ENCODE assay signal across 8 cellular contexts in genomic region chr6:63573140-63573898, GRCh38. TPM values are rescaled to one million over a fixed set of nuclear protein-coding genes. Genes with fewer than 3 reads are reported as not detected.
DNase-seq lines count a peak whose midpoint lies in the region; ATAC-seq and TF ChIP-seq lines count a peak whose summit lies in the region.

No MANE protein-coding gene starts in this region.

- TF ChIP-seq CTCF in WTC11 (IDR thresholded peaks at IDR 0.05) (no peak), cardiac fibroblast (IDR thresholded peaks at IDR 0.05; ENCODE audit: low read depth, low read length) (no peak)

- peaks cover under 1% of the 10 kb centered on the region; the same call in 1 of the 2 replicates for H3K9me3 Mint-ChIP-seq in WTC11

- CTCF ChIA-PET in WTC11 (lab: Charles Lee), result interaction anchor here (0.8 to 2.3 kb wide), 7 partner anchors 9 to 229 kb away, joined by 3 to 16 read pairs (median 3); no protein-coding TSS in a partner anchor

- peaks cover 27% of the 10 kb centered on the region for H3K36me3 Mint-ChIP-seq in WTC11

- DNase-seq in SIG-M5 treated with dmso at 0.1 percent for 504 hours (lab: John Stamatoyannopoulos, UW; ENCODE audit: unreplicated experiment), result peak; percentile 52
- no peak for DNase-seq in SIG-M5 (lab: John Stamatoyannopoulos, UW)
- DNase-seq in NCI-H2081 (lab: John Stamatoyannopoulos, UW), result peak; percentile 55 to 78
- peak; percentile 90 for DNase-seq in WTC11 (ENCODE audit: low spot score)
- peak; percentile 66 to 81 for DNase-seq in cardiac fibroblast (ENCODE audit: low read depth in 2 of 2)
- peak; percentile 94 for DNase-seq in islet precursor cell
- peak; percentile 46 to 50 for DNase-seq in stimulated activated CD4-positive, alpha-beta T cell treated with anti-CD3 and anti-CD28 coated beads, Interleukin-15, amount 100 ng/mL, for 1 hour (ENCODE audit: low read depth in 1 of 2, low spot score in 1 of 2)

- peak overlapping the region; percentile 99 for H3K27ac Mint-ChIP-seq in WTC11

- peaks cover 22% of the 10 kb centered on the region; the same call in 1 of the 2 replicates for H3K27me3 Mint-ChIP-seq in WTC11 (ENCODE audit: low read depth)

- H3K4me3 Mint-ChIP-seq in WTC11, result peak overlapping the region; percentile 94

- peaks cover 30% of the 10 kb centered on the region for H3K4me1 Mint-ChIP-seq in WTC11

- POLR2A ChIA-PET in WTC11 (lab: Charles Lee), result interaction anchor here (0.7 to 2.2 kb wide), 7 partner anchors 11 to 107 kb away, joined by 3 to 17 read pairs (median 6); partner anchors contain the start of gene PHF3

- H3K4me3 ChIP-seq in cardiac fibroblast (replicated peaks in 1 of 2; ENCODE audit: low read depth in 2 of 2, low read length in 2 of 2), result peak overlapping the region; percentile 89 to 96

- ATAC-seq in HG02973 (IDR thresholded peaks at IDR 0.05; ENCODE audit: unreplicated experiment) (peak; percentile 41), WTC11 (peak; percentile 70)

TF ChIP-seq in WTC11, 78 proteins besides CTCF, POLR2A, EP300 and RAD21 (continues in another document):
- TF ChIP-seq JAZF1 (CRISPR knock-in tag; IDR thresholded peaks at IDR 0.05), result no peak
- TF ChIP-seq, protein P1, sequence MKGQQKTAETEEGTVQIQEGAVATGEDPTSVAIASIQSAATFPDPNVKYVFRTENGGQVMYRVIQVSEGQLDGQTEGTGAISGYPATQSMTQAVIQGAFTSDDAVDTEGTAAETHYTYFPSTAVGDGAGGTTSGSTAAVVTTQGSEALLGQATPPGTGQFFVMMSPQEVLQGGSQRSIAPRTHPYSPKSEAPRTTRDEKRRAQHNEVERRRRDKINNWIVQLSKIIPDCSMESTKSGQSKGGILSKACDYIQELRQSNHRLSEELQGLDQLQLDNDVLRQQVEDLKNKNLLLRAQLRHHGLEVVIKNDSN (CRISPR knock-in tag; IDR thresholded peaks at IDR 0.05), result 0 out of 2 replicates have a peak, but pooled peaks have one; percentile 4
- TF ChIP-seq, protein P2, sequence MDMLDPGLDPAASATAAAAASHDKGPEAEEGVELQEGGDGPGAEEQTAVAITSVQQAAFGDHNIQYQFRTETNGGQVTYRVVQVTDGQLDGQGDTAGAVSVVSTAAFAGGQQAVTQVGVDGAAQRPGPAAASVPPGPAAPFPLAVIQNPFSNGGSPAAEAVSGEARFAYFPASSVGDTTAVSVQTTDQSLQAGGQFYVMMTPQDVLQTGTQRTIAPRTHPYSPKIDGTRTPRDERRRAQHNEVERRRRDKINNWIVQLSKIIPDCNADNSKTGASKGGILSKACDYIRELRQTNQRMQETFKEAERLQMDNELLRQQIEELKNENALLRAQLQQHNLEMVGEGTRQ (CRISPR knock-in tag; IDR thresholded peaks at IDR 0.05), result 0 out of 2 replicates have a peak, but pooled peaks have one; percentile 30
- 0 out of 2 replicates have a peak, but pooled peaks have one; percentile 16 for TF ChIP-seq CREM (CRISPR knock-in tag; IDR thresholded peaks at IDR 0.05)
- peak; percentile 72; the same call in 1 of the 2 replicates for TF ChIP-seq MAX (CRISPR knock-in tag; IDR thresholded peaks at IDR 0.05)
- TF ChIP-seq FOXK1 (CRISPR knock-in tag; IDR thresholded peaks at IDR 0.05), result peak; percentile 54
- TF ChIP-seq ZNF121 (CRISPR knock-in tag; IDR thresholded peaks at IDR 0.05), result no peak
- peak; percentile 32; the same call in 1 of the 2 replicates for TF ChIP-seq FOXP1 (CRISPR knock-in tag; IDR thresholded peaks at IDR 0.05; ENCODE audit: borderline replicate concordance)
- TF ChIP-seq TP53 (CRISPR knock-in tag; IDR thresholded peaks at IDR 0.05), result peak; percentile 90; the same call in 1 of the 2 replicates
- no peak for TF ChIP-seq NFATC4 (CRISPR knock-in tag; IDR thresholded peaks at IDR 0.05)
- 0 out of 2 replicates have a peak, but pooled peaks have one; percentile 35 for TF ChIP-seq FOXP4 (CRISPR knock-in tag; IDR thresholded peaks at IDR 0.05)
- TF ChIP-seq SMAD3 (CRISPR knock-in tag; IDR thresholded peaks at IDR 0.05; ENCODE audit: borderline replicate concordance), result no peak
- TF ChIP-seq, protein P3, sequence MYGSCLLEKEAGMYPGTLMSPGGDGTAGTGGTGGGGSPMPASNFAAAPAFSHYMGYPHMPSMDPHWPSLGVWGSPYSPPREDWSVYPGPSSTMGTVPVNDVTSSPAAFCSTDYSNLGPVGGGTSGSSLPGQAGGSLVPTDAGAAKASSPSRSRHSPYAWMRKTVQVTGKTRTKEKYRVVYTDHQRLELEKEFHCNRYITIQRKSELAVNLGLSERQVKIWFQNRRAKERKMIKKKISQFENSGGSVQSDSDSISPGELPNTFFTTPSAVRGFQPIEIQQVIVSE (CRISPR knock-in tag; IDR thresholded peaks at IDR 0.05; ENCODE audit: borderline replicate concordance), result no peak; the same call in 1 of the 2 replicates
- no peak for TF ChIP-seq ZNF396 (CRISPR knock-in tag; IDR thresholded peaks at IDR 0.05; ENCODE audit: borderline replicate concordance)
- TF ChIP-seq ELF4 (CRISPR knock-in tag; IDR thresholded peaks at IDR 0.05; ENCODE audit: low read depth), result peak; percentile 52; the same call in 1 of the 2 replicates
- 0 out of 2 replicates have a peak, but pooled peaks have one; percentile 36 for TF ChIP-seq ETV6 (CRISPR knock-in tag; IDR thresholded peaks at IDR 0.05)
- 0 out of 2 replicates have a peak, but pooled peaks have one; percentile 2 for TF ChIP-seq ZNF425 (CRISPR knock-in tag; conservative IDR thresholded peaks at IDR 0.05)
- peak; percentile 29 for TF ChIP-seq GABPB1 (CRISPR knock-in tag; IDR thresholded peaks at IDR 0.05)
- no peak for TF ChIP-seq MLX (CRISPR knock-in tag; IDR thresholded peaks at IDR 0.05)
- TF ChIP-seq KAT7 (CRISPR knock-in tag; IDR thresholded peaks at IDR 0.05; ENCODE audit: borderline replicate concordance), result 0 out of 2 replicates have a peak, but pooled peaks have one; percentile 59
- TF ChIP-seq, protein P4, sequence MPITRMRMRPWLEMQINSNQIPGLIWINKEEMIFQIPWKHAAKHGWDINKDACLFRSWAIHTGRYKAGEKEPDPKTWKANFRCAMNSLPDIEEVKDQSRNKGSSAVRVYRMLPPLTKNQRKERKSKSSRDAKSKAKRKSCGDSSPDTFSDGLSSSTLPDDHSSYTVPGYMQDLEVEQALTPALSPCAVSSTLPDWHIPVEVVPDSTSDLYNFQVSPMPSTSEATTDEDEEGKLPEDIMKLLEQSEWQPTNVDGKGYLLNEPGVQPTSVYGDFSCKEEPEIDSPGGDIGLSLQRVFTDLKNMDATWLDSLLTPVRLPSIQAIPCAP (CRISPR knock-in tag; IDR thresholded peaks at IDR 0.05), result no peak
- TF ChIP-seq ZBTB21 (CRISPR knock-in tag; IDR thresholded peaks at IDR 0.05; ENCODE audit: borderline replicate concordance), result 0 out of 2 replicates have a peak, but pooled peaks have one; percentile 30
- TF ChIP-seq TEAD1 (CRISPR knock-in tag; IDR thresholded peaks at IDR 0.05), result peak; percentile 68

RNA-seq across cellular contexts. Expression of gene PTP4A1, which starts 1.0 kb away (rescaled TPM):
- 51.4 to 56.9 TPM (median 55.0 TPM) in 3 replicates for total RNA-seq in WTC11 (2021)
